8 cellular contexts compared by ENCODE assay signal in genomic region chr7:4479367-4480039, GRCh38.
A peak's percentile ranks its signal among the peaks of the same experiment; 100 is the strongest.
DNase-seq lines count a peak whose midpoint lies in the region; ATAC-seq and FAIRE-seq lines count a peak whose summit lies in the region.

No MANE protein-coding gene starts in this region.

- ATAC-seq in GM19455 (IDR thresholded peaks at IDR 0.05; ENCODE audit: unreplicated experiment) (no peak), HG02885 (IDR thresholded peaks at IDR 0.05; ENCODE audit: poor library complexity, unreplicated experiment) (no peak)

- no peak for FAIRE-seq in GM19239 (lab: Jason Lieb, UNC)

- DNase-seq in AML-193 (lab: John Stamatoyannopoulos, UW) (peak; percentile 8 to 45), GM19239 (ENCODE audit: insufficient read length, low spot score) (peak; percentile 42), NCI-H2196 treated with DMSO at 0.1 percent for 48 hours (lab: John Stamatoyannopoulos, UW; ENCODE audit: unreplicated experiment) (peak; percentile 21), islet precursor cell (peak; percentile 82)
- peak; percentile 1 to 19 for DNase-seq in activated CD4-positive, alpha-beta T cell treated with anti-CD3 and anti-CD28 coated beads, Interleukin-2, amount 50 U/mL, for 48 hours
- DNase-seq in activated CD4-positive, CD25-positive, alpha-beta regulatory T cell (lab: John Stamatoyannopoulos, UW): no peak

Comparison
In these comparisons a context has a peak if more than half of its experiments do, and no peak if none do; other contexts are left out.
1. DNase-seq: peak in AML-193 (2 of 2), GM19239 (single experiment), NCI-H2196 treated with DMSO at 0.1 percent for 48 hours (single experiment), activated CD4-positive, alpha-beta T cell treated with anti-CD3 and anti-CD28 coated beads, Interleukin-2, amount 50 U/mL, for 48 hours (2 of 2) and islet precursor cell (single experiment); none in activated CD4-positive, CD25-positive, alpha-beta regulatory T cell (0 of 4).